ENCODE assay signal across 8 cellular contexts in the genomic region with DNA sequence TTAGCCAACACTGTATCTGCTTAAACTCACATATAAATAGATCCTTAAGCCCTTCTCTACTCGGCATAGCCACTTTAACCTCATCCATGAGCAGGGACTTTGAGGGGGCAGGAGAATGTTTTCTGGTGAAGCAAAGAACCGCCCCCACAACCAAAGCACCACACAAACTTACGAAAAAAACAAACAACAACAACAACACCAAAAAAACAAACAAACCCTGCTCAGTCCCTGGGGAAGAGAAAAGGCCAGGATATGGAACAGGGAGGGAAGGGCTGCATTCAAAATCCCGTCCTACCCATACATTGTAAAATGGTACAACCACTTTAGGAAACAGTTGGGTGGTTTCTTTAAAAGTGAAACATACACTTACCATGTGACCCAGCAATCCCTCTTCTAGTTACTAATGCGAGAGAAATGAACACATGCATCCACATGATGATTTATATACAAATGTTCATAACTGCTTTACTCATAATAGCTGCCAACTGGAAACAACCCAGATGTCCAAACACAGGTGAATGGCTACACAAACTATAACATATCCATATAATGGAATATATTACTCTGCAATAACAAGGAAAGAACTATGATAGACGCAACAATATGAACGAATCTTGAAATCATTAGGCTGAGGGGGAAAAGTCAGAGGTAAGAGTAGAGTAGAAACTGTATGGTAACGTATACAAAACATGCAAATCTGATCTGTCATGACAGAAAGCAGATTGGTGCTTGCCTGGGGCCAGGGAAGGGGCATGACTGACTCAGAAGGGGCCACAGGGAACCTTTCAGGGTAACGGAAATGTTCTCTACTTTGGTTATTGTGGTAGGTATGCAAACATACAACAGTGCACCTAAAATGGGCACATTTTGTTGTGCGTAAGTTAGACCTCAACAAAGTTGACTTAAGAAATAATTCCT. TPM values are rescaled to one million over a fixed set of nuclear protein-coding genes. Genes with fewer than 3 reads are reported as not detected.
DNase-seq lines count a peak whose midpoint lies in the region; ATAC-seq and TF ChIP-seq lines count a peak whose summit lies in the region.

No MANE protein-coding gene starts in this region.

- TF ChIP-seq CTCF in Calu3 (IDR thresholded peaks at IDR 0.05; ENCODE audit: unreplicated experiment) = no peak
- no peak for TF ChIP-seq CTCF in MCF 10A (IDR thresholded peaks at IDR 0.05; ENCODE audit: unreplicated experiment)

- no TSS peak for BruUV-seq in Calu3 (replicated peaks; lab: Mats Ljungman, UMichigan)
- TSS peak; percentile 27 for BruUV-seq in MCF 10A (replicated peaks; lab: Mats Ljungman, UMichigan)

- H3K9ac ChIP-seq in mucosa of stomach (ENCODE audit: low read length) = peak overlapping the region; percentile 69

- H3K4me3 ChIP-seq in mucosa of stomach (ENCODE audit: low read length) = no peak overlapping the region

- H3K4me3 Mint-ChIP-seq in Calu3 (ENCODE audit: low read depth, unreplicated experiment) (peak overlapping the region; percentile 38), MCF 10A (ENCODE audit: unreplicated experiment) (peak overlapping the region; percentile 58)

- H3K9me3 ChIP-seq in mucosa of stomach (ENCODE audit: control insufficient read depth, low read length) = no peaks in the 10 kb centered on the region

- H3K9me3 Mint-ChIP-seq in Calu3 (ENCODE audit: low read depth, unreplicated experiment) (peaks cover 2% of the 10 kb centered on the region), MCF 10A (ENCODE audit: unreplicated experiment) (no peaks in the 10 kb centered on the region)

- H3K27ac Mint-ChIP-seq in Calu3 (ENCODE audit: unreplicated experiment) (peak overlapping the region; percentile 89), MCF 10A (ENCODE audit: low read depth, unreplicated experiment) (peak overlapping the region; percentile 95)

- peaks cover 35% of the 10 kb centered on the region for H3K4me1 ChIP-seq in mucosa of stomach (ENCODE audit: control insufficient read depth, insufficient read depth, low read length)

- no peaks in the 10 kb centered on the region for H3K27me3 Mint-ChIP-seq in Calu3 (ENCODE audit: unreplicated experiment)
- no peaks in the 10 kb centered on the region for H3K27me3 Mint-ChIP-seq in MCF 10A (ENCODE audit: insufficient read depth, unreplicated experiment)

- POLR2A ChIA-PET in MCF 10A (lab: Yijun Ruan, JAX) = interaction anchor here (0.6 to 8.4 kb wide), 18 partner anchors 11 to 51 kb away, joined by 3 to 139 read pairs (median 5); partner anchors contain the start of gene TOB1

- ATAC-seq in GM18520 (IDR thresholded peaks at IDR 0.05; ENCODE audit: unreplicated experiment) = no peak
- ATAC-seq in GM21576 (IDR thresholded peaks at IDR 0.05; ENCODE audit: unreplicated experiment) = no peak
- no peak for ATAC-seq in HG02973 (IDR thresholded peaks at IDR 0.05; ENCODE audit: unreplicated experiment)

- no peaks in the 10 kb centered on the region for H3K27me3 ChIP-seq in mucosa of stomach (ENCODE audit: control insufficient read depth, insufficient read depth, low read length)

- intact Hi-C loops in Calu3 (cut with micrococcal nuclease; ENCODE audit: unreplicated experiment) = loop anchor here (1.0 kb wide), 1 partner anchor 46 kb away; no protein-coding TSS in a partner anchor
- intact Hi-C loops in MCF 10A (cut with micrococcal nuclease) = loop anchor here (1.0 kb wide), 1 partner anchor 37 kb away; no protein-coding TSS in a partner anchor

- H3K36me3 Mint-ChIP-seq in Calu3 (ENCODE audit: insufficient read depth, unreplicated experiment) (peaks cover 23% of the 10 kb centered on the region), MCF 10A (ENCODE audit: insufficient read depth, unreplicated experiment) (no peaks in the 10 kb centered on the region)

- DNase-seq in Calu3 (no peak), NCI-H2171 (lab: John Stamatoyannopoulos, UW) (peak; percentile 25), MCF 10A (ENCODE audit: unreplicated experiment) (peak; percentile 63), cerebellum (ENCODE audit: low spot score) (no peak)

- CTCF ChIA-PET in Calu3 (lab: Charles Lee) = interaction anchor here (1.0 to 3.1 kb wide), 13 partner anchors 7 to 52 kb away, joined by 3 to 18 read pairs (median 7); partner anchors contain the start of gene TOB1
- CTCF ChIA-PET in MCF 10A (lab: Yijun Ruan, JAX) = interaction anchor here (0.7 kb wide), 1 partner anchor 120 kb away, joined by 4 read pairs; no protein-coding TSS in a partner anchor

- H3K4me1 Mint-ChIP-seq in Calu3 (ENCODE audit: low read depth, unreplicated experiment) (peaks cover 68% of the 10 kb centered on the region), MCF 10A (ENCODE audit: insufficient read depth, unreplicated experiment) (peaks cover 22% of the 10 kb centered on the region)

- no peaks in the 10 kb centered on the region for H3K36me3 ChIP-seq in mucosa of stomach (ENCODE audit: control insufficient read depth, insufficient read depth, low read length)

RNA-seq across cellular contexts. Expression of gene TOB1, which starts 37.7 kb away (rescaled TPM):
- total RNA-seq in Calu3 (2022) (177 and 241 TPM in 2 replicates), MCF 10A (2022) (53.1 and 66.0 TPM in 2 replicates), cerebellum (13.0 TPM)

Comparison
In these comparisons a context has a peak if more than half of its experiments do, and no peak if none do; other contexts are left out.
1. DNase-seq: peak in NCI-H2171 (single experiment) and MCF 10A (single experiment); none in Calu3 (single experiment) and cerebellum (single experiment).